ENCODE assay signal across 8 cellular contexts in genomic region chr12:50620050-50620974, GRCh38.
A peak's percentile ranks its signal among the peaks of the same experiment; 100 is the strongest.
DNase-seq lines count a peak whose midpoint lies in the region; ATAC-seq and TF ChIP-seq lines count a peak whose summit lies in the region.

No MANE protein-coding gene starts in this region.

- peaks cover 38 to 82% (median 72%) of the 10 kb centered on the region in 7 donors for H3K4me1 Mint-ChIP-seq in naive thymus-derived CD4-positive, alpha-beta T cell

- no peaks in the 10 kb centered on the region for H3K27me3 ChIP-seq in naive thymus-derived CD4-positive, alpha-beta T cell (ENCODE audit: control insufficient read depth in 2 of 2, insufficient read depth in 2 of 2, low read length in 2 of 2)

- no peaks in the 10 kb centered on the region for H3K36me3 ChIP-seq in naive thymus-derived CD4-positive, alpha-beta T cell (ENCODE audit: control insufficient read depth in 2 of 3, insufficient read depth in 3 of 3, low read length in 3 of 3)

- intact Hi-C loops in naive thymus-derived CD4-positive, alpha-beta T cell (cut with micrococcal nuclease), result no loop called here

- peak overlapping the region in 8 of 9 donors; percentile 38 to 94 (median 72) for H3K27ac Mint-ChIP-seq in naive thymus-derived CD4-positive, alpha-beta T cell

- no peaks in the 10 kb centered on the region for H3K9me3 ChIP-seq in naive thymus-derived CD4-positive, alpha-beta T cell (ENCODE audit: control insufficient read depth in 2 of 3, low read length in 3 of 3)

- H3K4me3 ChIP-seq in choroid plexus epithelial cell (ENCODE audit: low read depth, low read length), result no peak overlapping the region
- no peak overlapping the region for H3K4me3 ChIP-seq in naive thymus-derived CD4-positive, alpha-beta T cell (ENCODE audit: low read length)

- peak overlapping the region in 6 of 10 donors; percentile 7 to 65 (median 38) for H3K4me3 Mint-ChIP-seq in naive thymus-derived CD4-positive, alpha-beta T cell

- H3K27ac ChIP-seq in naive thymus-derived CD4-positive, alpha-beta T cell (ENCODE audit: low read depth, low read length), result no peak overlapping the region

- no peaks in the 10 kb centered on the region for H3K27me3 Mint-ChIP-seq in naive thymus-derived CD4-positive, alpha-beta T cell

- peaks cover 7 to 41% of the 10 kb centered on the region in 2 donors for H3K4me1 ChIP-seq in naive thymus-derived CD4-positive, alpha-beta T cell (ENCODE audit: control insufficient read depth in 2 of 2, insufficient read depth in 2 of 2, low read length in 2 of 2)

- POLR2A ChIA-PET in naive thymus-derived CD4-positive, alpha-beta T cell (lab: Charles Lee), result no interaction called here

- no peak for ATAC-seq in naive thymus-derived CD4-positive, alpha-beta T cell
- ATAC-seq in HG03521 (IDR thresholded peaks at IDR 0.05; ENCODE audit: unreplicated experiment), result no peak
- ATAC-seq in HG02852 (IDR thresholded peaks at IDR 0.05; ENCODE audit: unreplicated experiment), result no peak
- no peak for ATAC-seq in HG02763 (IDR thresholded peaks at IDR 0.05; ENCODE audit: unreplicated experiment)

- no peaks in the 10 kb centered on the region for H3K9me3 Mint-ChIP-seq in naive thymus-derived CD4-positive, alpha-beta T cell

- DNase-seq in SIG-M5 treated with dmso at 0.1 percent for 504 hours (lab: John Stamatoyannopoulos, UW; ENCODE audit: unreplicated experiment) (peak; percentile 23), SIG-M5 (lab: John Stamatoyannopoulos, UW) (no peak), NCI-H524 (lab: John Stamatoyannopoulos, UW) (peak; percentile 89 to 91), choroid plexus epithelial cell (ENCODE audit: low read depth) (peak; percentile 92)
- DNase-seq in naive thymus-derived CD4-positive, alpha-beta T cell, result no peak

- peak; percentile 42 for TF ChIP-seq CTCF in choroid plexus epithelial cell (conservative IDR thresholded peaks at IDR 0.05; ENCODE audit: low read depth, low read length)

- H3K36me3 Mint-ChIP-seq in naive thymus-derived CD4-positive, alpha-beta T cell, result peaks cover 0 to 7% (median 0%) of the 10 kb centered on the region in 5 donors

- CTCF ChIA-PET in naive thymus-derived CD4-positive, alpha-beta T cell (lab: Charles Lee), result interaction anchor here (1.2 to 1.3 kb wide), 2 partner anchors 114 to 116 kb away, joined by 3 to 4 read pairs; partner anchors contain the start of gene DIP2B

Comparison
In these comparisons a context has a peak if more than half of its experiments do, and no peak if none do; other contexts are left out.
1. DNase-seq: peak in SIG-M5 treated with dmso at 0.1 percent for 504 hours (single experiment), NCI-H524 (2 of 2) and choroid plexus epithelial cell (single experiment); none in SIG-M5 (single experiment) and naive thymus-derived CD4-positive, alpha-beta T cell (0 of 9).